In the genomic region with DNA sequence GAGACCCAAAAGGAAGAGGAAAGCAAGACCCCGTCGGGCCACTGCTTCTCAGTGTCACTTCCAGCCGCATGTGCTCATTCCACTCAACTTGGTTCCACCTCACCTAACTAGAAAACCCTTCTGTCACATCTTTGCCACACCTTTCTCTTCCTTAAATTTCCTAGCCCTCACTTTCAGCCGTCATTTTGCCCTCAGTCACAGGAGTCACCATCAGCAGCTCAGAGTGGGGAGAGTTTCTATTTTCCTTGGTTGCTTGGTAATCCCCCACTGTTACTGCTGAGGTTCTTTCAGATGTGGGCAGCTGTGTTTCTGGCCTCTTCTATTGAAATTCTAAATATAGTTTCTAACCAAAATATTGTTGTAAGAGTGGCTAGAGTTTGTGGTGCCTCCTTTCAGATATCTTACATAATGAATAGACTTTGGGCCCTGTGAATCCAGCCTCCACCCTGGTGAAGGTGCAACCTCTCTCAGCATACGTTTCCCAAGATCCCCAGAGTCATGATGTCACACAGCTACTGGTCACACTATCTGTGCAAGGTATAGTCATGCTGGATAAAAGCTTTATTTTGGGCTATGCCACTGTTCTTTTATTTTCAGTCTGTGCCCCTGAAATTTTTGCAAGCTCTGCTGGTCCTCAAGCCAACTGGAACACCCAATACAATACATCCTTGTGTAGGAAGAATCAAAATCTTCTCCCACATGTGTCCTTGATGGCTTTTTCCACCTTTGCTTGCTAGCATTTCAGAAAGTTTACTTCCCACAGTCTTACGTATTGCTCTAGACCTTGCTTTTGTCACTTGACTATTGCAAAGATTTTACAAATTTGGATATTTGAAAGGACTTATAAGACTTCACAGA, we compare ENCODE assay signal across 8 cellular contexts. TPM values are rescaled to one million over a fixed set of nuclear protein-coding genes. Genes with fewer than 3 reads are reported as not detected.
DNase-seq lines count a peak whose midpoint lies in the region; ATAC-seq and TF ChIP-seq lines count a peak whose summit lies in the region.

No MANE protein-coding gene starts in this region.

- peak in 3 of 5 donors; percentile 53 to 86 (median 55) for DNase-seq in CD8-positive, alpha-beta memory T cell
- no peak for DNase-seq in esophagus muscularis mucosa (ENCODE audit: extremely low spot score)
- DNase-seq in amygdala (lab: John Stamatoyannopoulos, UW) = no peak
- DNase-seq in NCI-H2196 (lab: John Stamatoyannopoulos, UW; ENCODE audit: unreplicated experiment) = no peak
- DNase-seq in psoas muscle = no peak
- no peak for DNase-seq in germinal center (ENCODE audit: low spot score)

- no peak overlapping the region for H3K27ac ChIP-seq in CD8-positive, alpha-beta memory T cell (ENCODE audit: low read depth, low read length)
- H3K27ac ChIP-seq in esophagus muscularis mucosa (replicated peaks in 1 of 4) (peak overlapping the region; percentile 48 to 63 (median 56)), psoas muscle (no peak overlapping the region)

- no peak for TF ChIP-seq POLR2A in esophagus muscularis mucosa (IDR thresholded peaks at IDR 0.05; ENCODE audit: low read depth)

- ATAC-seq in GM19372 (IDR thresholded peaks at IDR 0.05; ENCODE audit: low read depth, unreplicated experiment) (peak; percentile 39), HG03135 (IDR thresholded peaks at IDR 0.05; ENCODE audit: unreplicated experiment) (peak; percentile 42), psoas muscle (no peak)

- CTCF ChIA-PET in CD8-positive, alpha-beta memory T cell (lab: Charles Lee) = interaction anchor here (0.9 to 4.2 kb wide), 3 partner anchors 9 to 175 kb away, joined by 4 to 29 read pairs (median 5); a partner anchor contains a TSS

- TF ChIP-seq CTCF in esophagus muscularis mucosa (IDR thresholded peaks at IDR 0.05) = no peak
- TF ChIP-seq CTCF in psoas muscle (IDR thresholded peaks at IDR 0.05) = no peak

- peak overlapping the region; percentile 28 to 97 (median 90) for H3K27ac Mint-ChIP-seq in CD8-positive, alpha-beta memory T cell

- H3K36me3 ChIP-seq in CD8-positive, alpha-beta memory T cell (ENCODE audit: insufficient read depth, low read length) = no peaks in the 10 kb centered on the region
- peaks cover 0 to 27% (median 13%) of the 10 kb centered on the region in 4 donors for H3K36me3 ChIP-seq in esophagus muscularis mucosa
- H3K36me3 ChIP-seq in psoas muscle (ENCODE audit: insufficient read depth in 1 of 2, low read depth in 1 of 2) = peaks cover 0 to 36% of the 10 kb centered on the region in 2 donors

- H3K4me3 Mint-ChIP-seq in CD8-positive, alpha-beta memory T cell = peak overlapping the region; percentile 1 to 78 (median 54)

- no peaks in the 10 kb centered on the region for H3K27me3 ChIP-seq in CD8-positive, alpha-beta memory T cell (ENCODE audit: insufficient read depth, low read length, poor library complexity, severe bottlenecking)
- H3K27me3 ChIP-seq in esophagus muscularis mucosa (no peaks in the 10 kb centered on the region), psoas muscle (ENCODE audit: insufficient read depth in 3 of 3, low read length in 2 of 3) (no peaks in the 10 kb centered on the region)

- 41% methylated on average over 6 of the region's 6 CpGs for WGBS in esophagus muscularis mucosa
- WGBS in psoas muscle, 3 donors = 67 to 84% (median 68%) methylated on average over 6 of the region's 6 CpGs

- H3K4me1 Mint-ChIP-seq in CD8-positive, alpha-beta memory T cell = peaks cover 50 to 77% (median 65%) of the 10 kb centered on the region in 3 donors

- H3K36me3 Mint-ChIP-seq in CD8-positive, alpha-beta memory T cell = peaks cover 0 to 26% (median 7%) of the 10 kb centered on the region in 3 donors

- H3K27me3 Mint-ChIP-seq in CD8-positive, alpha-beta memory T cell = no peaks in the 10 kb centered on the region

- H3K9me3 ChIP-seq in CD8-positive, alpha-beta memory T cell (ENCODE audit: low read length) = no peaks in the 10 kb centered on the region
- no peaks in the 10 kb centered on the region for H3K9me3 ChIP-seq in esophagus muscularis mucosa
- no peaks in the 10 kb centered on the region for H3K9me3 ChIP-seq in psoas muscle

- H3K4me3 ChIP-seq in CD8-positive, alpha-beta memory T cell (ENCODE audit: low read length) = no peak overlapping the region
- H3K4me3 ChIP-seq in esophagus muscularis mucosa (no peak overlapping the region), psoas muscle (no peak overlapping the region)

- intact Hi-C loops in esophagus muscularis mucosa (cut with DNase I) (no loop called here), psoas muscle (cut with DNase I) (no loop called here)

- H3K9me3 Mint-ChIP-seq in CD8-positive, alpha-beta memory T cell = no peaks in the 10 kb centered on the region

- TF ChIP-seq EP300 in esophagus muscularis mucosa (IDR thresholded peaks at IDR 0.05) = no peak

- POLR2A ChIA-PET in CD8-positive, alpha-beta memory T cell (lab: Charles Lee) = interaction anchor here (1.0 to 1.4 kb wide), 3 partner anchors 8 to 175 kb away, joined by 3 to 6 read pairs (median 3); a partner anchor contains a TSS

- H3K4me1 ChIP-seq in CD8-positive, alpha-beta memory T cell (ENCODE audit: insufficient read depth, low read length) = peaks cover 50% of the 10 kb centered on the region
- H3K4me1 ChIP-seq in esophagus muscularis mucosa (peaks cover 0 to 64% (median 53%) of the 10 kb centered on the region in 4 donors), psoas muscle (peaks cover 15% of the 10 kb centered on the region)

RNA-seq across cellular contexts. Expression of a gene that starts 9.2 kb away (rescaled TPM):
- total RNA-seq in CD8-positive, alpha-beta memory T cell = 1 to 10 TPM; 2.5 to 3.2 TPM
- polyA plus RNA-seq in CD8-positive, alpha-beta memory T cell = 0.10 TPM
- total RNA-seq in esophagus muscularis mucosa (1 to 10 TPM in 3 of 4 donors, under 1 TPM in 1; 0.66 to 3.3 (median 1.7) TPM), psoas muscle (1 to 10 TPM; 1.1 to 3.5 (median 2.3) TPM)
- polyA plus RNA-seq in psoas muscle = 1 to 10 TPM in 1 of 3 donors, under 1 TPM in 2; 0.51 to 1.3 (median 0.76) TPM

Comparison
In these comparisons a context has a peak if more than half of its experiments do, and no peak if none do; other contexts are left out.
1. DNase-seq: peak in CD8-positive, alpha-beta memory T cell (3 of 5); none in esophagus muscularis mucosa (single experiment), amygdala (0 of 56), NCI-H2196 (single experiment), psoas muscle (0 of 2) and germinal center (single experiment).
2. H3K27ac ChIP-seq: peak in esophagus muscularis mucosa (4 of 4); none in CD8-positive, alpha-beta memory T cell (single experiment) and psoas muscle (single experiment).
3. ATAC-seq: peak in GM19372 (single experiment) and HG03135 (single experiment); none in psoas muscle (0 of 4).